In genomic region chr5:128085413-128085812, GRCh38 we compare ENCODE assay signal across 9 cellular contexts. TPM values are rescaled to one million over a fixed set of nuclear protein-coding genes. Genes with fewer than 3 reads are reported as not detected.
DNase-seq lines count a peak whose midpoint lies in the region; ATAC-seq and TF ChIP-seq lines count a peak whose summit lies in the region.
"Had no signal": no experiment of that assay in that cellular context is flagged by ENCODE, and none has a peak within 500 bp of the region (broad histone marks: within the 10 kb centered on the region; RNA-seq: fewer than 3 reads in every experiment).

No MANE protein-coding gene starts in this region.

- H3K27ac Mint-ChIP-seq in chondrocyte (ENCODE audit: unreplicated experiment): no peak overlapping the region
- peak overlapping the region in 1 of 2 donors; percentile 58 for H3K27ac Mint-ChIP-seq in natural killer cell

- H3K27me3 Mint-ChIP-seq in chondrocyte (ENCODE audit: low read depth) (no peaks in the 10 kb centered on the region), natural killer cell (ENCODE audit: low read depth in 2 of 2) (no peaks in the 10 kb centered on the region)

- TF ChIP-seq CTCF in BE2C (IDR thresholded peaks at IDR 0.05; ENCODE audit: low read depth, low read length) (no peak), chondrocyte (IDR thresholded peaks at IDR 0.05) (no peak), natural killer cell (IDR thresholded peaks at IDR 0.05) (no peak), GM13977 (IDR thresholded peaks at IDR 0.05; ENCODE audit: extremely low read depth, insufficient read depth, missing control alignments) (no peak)

- H3K4me3 ChIP-seq in BE2C (ENCODE audit: low read depth, low read length): peak overlapping the region; percentile 71

- intact Hi-C loops in natural killer cell (cut with micrococcal nuclease) (loop anchor here (10.0 kb wide), 2 partner anchors 1009 to 1271 kb away; partner anchors contain the start of gene ISOC1), sciatic nerve (cut with DNase I) (no loop called here)

- in situ Hi-C loops in GM13977 (cut with MboI; ENCODE audit: low pct_unique_long_range_greater_than_20kb, low sequenced_read_pairs, unreplicated experiment): no loop called here

- H3K9me3 Mint-ChIP-seq in chondrocyte (ENCODE audit: low read depth) (no peaks in the 10 kb centered on the region), natural killer cell (no peaks in the 10 kb centered on the region)

- no peaks in the 10 kb centered on the region for H3K9me3 ChIP-seq in BE2C

- H3K27me3 ChIP-seq in BE2C: no peaks in the 10 kb centered on the region

- H3K36me3 ChIP-seq in BE2C: no peaks in the 10 kb centered on the region

- no peak for DNase-seq in BE2C
- peak; percentile 49 for DNase-seq in HuH-7.5 (ENCODE audit: low spot score)
- no peak for DNase-seq in chondrocyte (ENCODE audit: low spot score)
- DNase-seq in natural killer cell: no peak
- no peak for DNase-seq in sciatic nerve (ENCODE audit: low spot score)
- DNase-seq in GM13977 (ENCODE audit: low spot score): no peak
- DNase-seq in NCI-H1930 (lab: John Stamatoyannopoulos, UW): no peak
- DNase-seq: activated gamma-delta T cell treated with Interleukin-2 at 50 U/mL for 16 hours had no signal

- no peak for ATAC-seq in natural killer cell
- ATAC-seq in sciatic nerve: no peak
- no peak for ATAC-seq in GM18868 (IDR thresholded peaks at IDR 0.05; ENCODE audit: unreplicated experiment)

- H3K36me3 Mint-ChIP-seq in chondrocyte (ENCODE audit: low read depth) (no peaks in the 10 kb centered on the region), natural killer cell (no peaks in the 10 kb centered on the region)

- H3K4me1 Mint-ChIP-seq in chondrocyte (ENCODE audit: low read depth) (peaks cover 33% of the 10 kb centered on the region), natural killer cell (peaks cover 41 to 44% of the 10 kb centered on the region in 2 donors)

- peak overlapping the region; percentile 84 for H3K4me3 Mint-ChIP-seq in chondrocyte (ENCODE audit: unreplicated experiment)
- peak overlapping the region; percentile 83 for H3K4me3 Mint-ChIP-seq in natural killer cell

- H3K4me1 ChIP-seq in BE2C: no peaks in the 10 kb centered on the region

RNA-seq across cellular contexts. Expression of gene SLC12A2, which starts 1.8 kb away (rescaled TPM):
- polyA plus RNA-seq in BE2C (2012; ENCODE audit: insufficient read depth, insufficient read length, low read depth): 4.0 TPM
- total RNA-seq in chondrocyte: 24.6 to 25.7 TPM (median 25.1 TPM) in 3 replicates
- total RNA-seq in natural killer cell: 10 to 100 TPM; 14.3 to 18.1 (median 17.4) TPM
- 96.6 TPM for total RNA-seq in sciatic nerve
